Comparison of ENCODE assay signal across 16 cellular contexts in the genomic region with DNA sequence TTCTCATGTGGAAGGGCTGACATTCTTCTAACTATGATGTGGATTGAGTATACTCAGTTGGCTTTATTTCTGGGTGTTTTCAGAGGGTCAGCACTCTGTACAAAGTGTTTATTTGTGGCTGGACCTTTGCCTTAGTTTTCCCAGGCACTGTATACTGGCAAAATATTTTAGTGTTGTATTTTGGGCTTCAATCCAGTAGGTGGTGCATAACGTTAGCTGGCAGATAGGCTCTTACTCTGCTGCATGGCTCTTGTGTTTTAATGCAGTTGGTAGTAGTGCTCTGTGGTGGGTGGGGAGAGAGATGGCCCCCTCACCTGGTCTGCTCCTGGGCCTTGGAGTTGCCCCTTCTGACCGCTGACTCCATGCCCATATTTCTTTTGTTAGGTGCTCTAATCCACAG.
DNase-seq lines count a peak whose midpoint lies in the region; ATAC-seq, FAIRE-seq and TF ChIP-seq lines count a peak whose summit lies in the region.
"Had no signal": no experiment of that assay in that cellular context is flagged by ENCODE, and none has a peak within 500 bp of the region (broad histone marks: within the 10 kb centered on the region; RNA-seq: fewer than 3 reads in every experiment).

No MANE protein-coding gene starts in this region.

- CTCF ChIA-PET in HepG2 (lab: Yijun Ruan, JAX; ENCODE audit: low intra/inter-chr PET ratio, low total read pairs), result interaction anchor here (1.3 to 1.4 kb wide), 2 partner anchors 641 to 653 kb away, joined by 3 to 5 read pairs; no protein-coding TSS in a partner anchor

- TF ChIP-seq POLR2A in HepG2 (IDR thresholded peaks at IDR 0.05; ENCODE audit: insufficient read depth in 1 of 2, low read depth in 2 of 2, low read length in 2 of 2), result no peak

- no peak for ATAC-seq in DND-41 (ENCODE audit: insufficient read depth, low read depth)
- 0 out of 3 replicates have a peak, but pooled peaks have one; percentile 44 for ATAC-seq in RWPE2 (ENCODE audit: low read depth)
- ATAC-seq in HepG2, result peak; percentile 97
- no peak for ATAC-seq in GM19397 (IDR thresholded peaks at IDR 0.05; ENCODE audit: unreplicated experiment)
- no peak for ATAC-seq in HG03565 (IDR thresholded peaks at IDR 0.05; ENCODE audit: unreplicated experiment)
- ATAC-seq: activated naive CD8-positive, alpha-beta T cell treated with anti-CD3 and anti-CD28 coated beads, Interleukin-2, amount 50 U/mL, for 24 hours had no signal

- in situ Hi-C loops in HepG2 (cut with HindIII; ENCODE audit: extremely low pct_ligation_motif_present, low pct_unique_long_range_greater_than_20kb) (no loop called here), G401 (cut with HindIII; ENCODE audit: low sequenced_read_pairs) (no loop called here)

- TF ChIP-seq RAD21 in HepG2 (CRISPR knock-in tag; IDR thresholded peaks at IDR 0.05), result 0 out of 2 replicates have a peak, but pooled peaks have one; percentile 25

- DNase-seq in DND-41 (no peak), HL-60 (ENCODE audit: low read depth in 1 of 2, low spot score in 1 of 2) (no peak), RWPE2 (ENCODE audit: low spot score) (no peak), HepG2 (ENCODE audit: low spot score) (peak; percentile 18), kidney glomerular epithelial cell (lab: John Stamatoyannopoulos, UW) (no peak), G401 (ENCODE audit: low spot score) (no peak)
- DNase-seq: activated CD8-positive, alpha-beta memory T cell treated with anti-CD3 and anti-CD28 coated beads, Interleukin-2, amount 50 U/mL, for 4 hours; activated naive CD8-positive, alpha-beta T cell treated with anti-CD3 and anti-CD28 coated beads, Interleukin-2, amount 50 U/mL, for 24 hours; CD4-positive, alpha-beta memory T cell; NCI-H1048; Right ventricle myocardium superior; stimulated activated CD4-positive, alpha-beta T cell treated with anti-CD3 and anti-CD28 coated beads, Interleukin-12 subunit alpha, Interleukin-12 subunit beta, amount 100 ng/mL, for 4 hours had no signal

- H3K4me2 ChIP-seq in DND-41 (ENCODE audit: insufficient read depth, low read length) (no peak overlapping the region), HepG2 (ENCODE audit: low read depth, low read length) (no peak overlapping the region)

- TF ChIP-seq EP300 in HepG2 (IDR thresholded peaks at IDR 0.05; ENCODE audit: low read depth in 2 of 2, low read length in 2 of 2) (no peak), HepG2 (CRISPR knock-in tag; IDR thresholded peaks at IDR 0.05; ENCODE audit: borderline replicate concordance) (no peak)

- H3K36me3 ChIP-seq in DND-41 (ENCODE audit: insufficient read depth, low read length) (no peaks in the 10 kb centered on the region), RWPE2 (ENCODE audit: low read depth) (no peaks in the 10 kb centered on the region), HepG2 (replicated peaks in 1 of 2; ENCODE audit: control insufficient read depth in 1 of 2, insufficient read depth in 2 of 2, low read length in 2 of 2) (no peaks in the 10 kb centered on the region)
- H3K36me3 ChIP-seq: thoracic aorta had no signal

- no peak overlapping the region for H3K4me3 ChIP-seq in DND-41 (ENCODE audit: low read depth in 1 of 2, low read length in 2 of 2)
- H3K4me3 ChIP-seq in HL-60 (replicated peaks; ENCODE audit: insufficient read depth, low read length), result no peak overlapping the region
- no peak overlapping the region for H3K4me3 ChIP-seq in RWPE2 (ENCODE audit: severe bottlenecking)
- H3K4me3 ChIP-seq in HepG2 (replicated peaks in 1 of 3; ENCODE audit: insufficient read depth in 1 of 3, low read depth in 2 of 3, low read length in 3 of 3), result no peak overlapping the region
- H3K4me3 ChIP-seq: coronary artery, thoracic aorta had no signal

- H3K79me2 ChIP-seq in DND-41 (ENCODE audit: insufficient read depth, low read length) (no peaks in the 10 kb centered on the region), HepG2 (ENCODE audit: insufficient read depth, low read length) (no peaks in the 10 kb centered on the region)

- H3K27ac ChIP-seq in DND-41 (ENCODE audit: low read length) (no peak overlapping the region), HL-60 (replicated peaks) (no peak overlapping the region), RWPE2 (ENCODE audit: poor library complexity, severe bottlenecking) (no peak overlapping the region), HepG2 (ENCODE audit: extremely low read length, insufficient read depth, low read length) (no peak overlapping the region)
- H3K27ac ChIP-seq: coronary artery, thoracic aorta had no signal

- H2AFZ ChIP-seq in DND-41 (ENCODE audit: low read depth, low read length) (no peak overlapping the region), HepG2 (ENCODE audit: low read length) (no peak overlapping the region)

- H4K20me1 ChIP-seq in DND-41 (ENCODE audit: insufficient read depth, low read length) (no peaks in the 10 kb centered on the region), HepG2 (ENCODE audit: insufficient read depth, low read length) (no peaks in the 10 kb centered on the region)

- H3K9ac ChIP-seq in DND-41 (ENCODE audit: low read depth, low read length) (no peak overlapping the region), HepG2 (ENCODE audit: insufficient read depth, low read depth, low read length) (no peak overlapping the region)

- intact Hi-C loops in HepG2 (cut with micrococcal nuclease; ENCODE audit: unreplicated experiment), result loop anchor here (1.0 kb wide), 1 partner anchor 652 kb away; no protein-coding TSS in a partner anchor

- H3K9me3 ChIP-seq in DND-41 (ENCODE audit: insufficient read depth, low read length, severe bottlenecking), result no peaks in the 10 kb centered on the region
- H3K9me3 ChIP-seq in RWPE2 (ENCODE audit: severe bottlenecking), result no peaks in the 10 kb centered on the region
- H3K9me3 ChIP-seq in HepG2 (ENCODE audit: low read length), result no peaks in the 10 kb centered on the region
- H3K9me3 ChIP-seq: thoracic aorta had no signal

- H3K4me1 ChIP-seq in DND-41 (ENCODE audit: insufficient read depth, low read length), result no peaks in the 10 kb centered on the region
- no peaks in the 10 kb centered on the region for H3K4me1 ChIP-seq in RWPE2 (ENCODE audit: insufficient read depth, poor library complexity, severe bottlenecking)
- H3K4me1 ChIP-seq in HepG2 (ENCODE audit: insufficient read depth, low read length), result no peaks in the 10 kb centered on the region

- POLR2A ChIA-PET in HepG2 (lab: Yijun Ruan, JAX), result no interaction called here

- H3K27me3 ChIP-seq in DND-41 (ENCODE audit: insufficient read depth, low read length, poor library complexity), result no peaks in the 10 kb centered on the region
- no peaks in the 10 kb centered on the region for H3K27me3 ChIP-seq in HL-60 (ENCODE audit: insufficient read depth, poor library complexity, severe bottlenecking)
- no peaks in the 10 kb centered on the region for H3K27me3 ChIP-seq in RWPE2 (ENCODE audit: insufficient read depth, poor library complexity, severe bottlenecking)
- no peaks in the 10 kb centered on the region for H3K27me3 ChIP-seq in HepG2 (ENCODE audit: control insufficient read depth in 1 of 2, insufficient read depth in 2 of 2, low read length in 2 of 2)

- TF ChIP-seq CTCF in DND-41 (IDR thresholded peaks at IDR 0.05; ENCODE audit: borderline replicate concordance, extremely low read depth, low read length, poor library complexity, severe bottlenecking) (peak; percentile 15), HL-60 (IDR thresholded peaks at IDR 0.05; ENCODE audit: insufficient read depth, low read length) (peak; percentile 11), RWPE2 (IDR thresholded peaks at IDR 0.05; ENCODE audit: poor library complexity, severe bottlenecking) (peak; percentile 30), HepG2 (CRISPR knock-in tag; IDR thresholded peaks at IDR 0.05) (peak; percentile 57)

- BruUV-seq in HepG2 (replicated peaks; lab: Mats Ljungman, UMichigan), result no TSS peak

- peak; percentile 67 for FAIRE-seq in HepG2 (lab: Jason Lieb, UNC)

- WGBS in HepG2 (ENCODE audit: low lambda C conversion rate), result 0% methylated on average over 2 of the region's 2 CpGs

TF ChIP-seq in HepG2, 621 proteins besides CTCF, POLR2A, EP300 and RAD21:
- TF ChIP-seq MIER2 (CRISPR knock-in tag; IDR thresholded peaks at IDR 0.05), result no peak
- TF ChIP-seq ZNF691 (CRISPR knock-in tag; IDR thresholded peaks at IDR 0.05; ENCODE audit: borderline replicate concordance, low read depth), result 0 out of 2 replicates have a peak, but pooled peaks have one; percentile 34
- no peak for TF ChIP-seq ZFP37 (CRISPR knock-in tag; IDR thresholded peaks at IDR 0.05; ENCODE audit: borderline replicate concordance)
- peak; percentile 57; the same call in 1 of the 2 replicates for TF ChIP-seq SMC3 (IDR thresholded peaks at IDR 0.05; ENCODE audit: low read length)
- TF ChIP-seq STAG1 (CRISPR knock-in tag; IDR thresholded peaks at IDR 0.05), result peak; percentile 61; the same call in 1 of the 2 replicates
- no peak for TF ChIP-seq POLR2AphosphoS5 (IDR thresholded peaks at IDR 0.05; ENCODE audit: low read depth, low read length)

Comparison
In these comparisons a context has a peak if more than half of its experiments do, and no peak if none do; other contexts are left out.
1. ATAC-seq: peak in RWPE2 (single experiment) and HepG2 (single experiment); none in DND-41 (single experiment), GM19397 (single experiment) and HG03565 (single experiment).
2. Peak in every context shown above with its lines, with median percentiles within 50 percentile points of each other: CTCF ChIP-seq.